Comparison of ENCODE assay signal across 9 cellular contexts in the genomic region with DNA sequence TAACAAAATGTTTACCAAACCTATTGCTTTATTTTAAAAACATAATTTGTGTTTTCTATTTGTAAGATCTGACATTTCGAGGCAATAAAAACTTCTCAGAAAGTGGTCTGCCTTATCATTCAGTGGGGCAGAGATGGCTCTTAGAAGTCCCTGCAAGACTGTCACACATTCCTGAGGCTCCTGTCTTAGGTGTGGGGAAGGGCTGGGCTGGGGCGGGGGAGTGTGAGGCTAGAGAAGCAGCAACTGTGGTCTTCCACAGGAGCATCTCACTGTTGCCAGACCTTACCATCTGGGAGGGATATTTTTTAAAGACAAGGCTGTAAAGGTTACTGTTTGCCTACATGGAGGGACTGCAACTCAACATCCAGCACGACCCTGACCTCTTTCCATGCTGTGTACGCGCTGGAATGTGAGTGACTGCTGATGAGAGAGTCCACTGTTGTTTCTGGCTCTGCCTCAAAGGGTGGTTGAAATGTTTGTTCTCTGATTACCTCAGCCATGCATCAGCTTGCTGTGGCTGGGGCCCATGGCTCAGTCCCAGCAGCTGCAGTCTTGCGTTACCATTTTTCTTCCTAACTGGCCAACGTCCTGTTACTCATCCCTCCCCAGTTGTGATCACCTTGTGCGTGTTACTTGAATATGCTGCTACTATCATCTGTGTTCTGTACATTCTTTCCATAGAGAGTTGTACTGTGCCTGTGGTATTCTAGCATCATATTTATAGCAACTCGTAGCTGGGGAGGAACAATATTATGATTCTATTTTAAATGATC. TPM values are rescaled to one million over a fixed set of nuclear protein-coding genes. Genes with fewer than 3 reads are reported as not detected.
DNase-seq lines count a peak whose midpoint lies in the region; ATAC-seq and TF ChIP-seq lines count a peak whose summit lies in the region.
"Had no signal": no experiment of that assay in that cellular context is flagged by ENCODE, and none has a peak within 500 bp of the region (broad histone marks: within the 10 kb centered on the region; RNA-seq: fewer than 3 reads in every experiment).

No MANE protein-coding gene starts in this region.

- intact Hi-C loops in Panc1 (cut with micrococcal nuclease; ENCODE audit: unreplicated experiment) (no loop called here), natural killer cell (cut with micrococcal nuclease) (no loop called here)

- no peak overlapping the region for H3K4me3 Mint-ChIP-seq in natural killer cell

- no peaks in the 10 kb centered on the region for H3K27me3 ChIP-seq in Panc1 (ENCODE audit: control insufficient read depth, insufficient read depth, low read length)
- no peaks in the 10 kb centered on the region for H3K27me3 ChIP-seq in parathyroid adenoma (ENCODE audit: control insufficient read depth, insufficient read depth, low read length)

- H3K36me3 ChIP-seq in Panc1 (ENCODE audit: control insufficient read depth, insufficient read depth, low read length) (peaks cover 8% of the 10 kb centered on the region; the same call in 1 of the 2 replicates), parathyroid adenoma (ENCODE audit: control insufficient read depth, insufficient read depth, low read length) (no peaks in the 10 kb centered on the region)

- no peaks in the 10 kb centered on the region for H3K79me2 ChIP-seq in parathyroid adenoma

- ATAC-seq in Panc1: peak; percentile 95
- no peak for ATAC-seq in HG02938 (IDR thresholded peaks at IDR 0.05; ENCODE audit: unreplicated experiment)
- no peak for ATAC-seq in natural killer cell

- POLR2A ChIA-PET in Panc1 (lab: Charles Lee): interaction anchor here (0.5 to 0.6 kb wide), 2 partner anchors 15 to 1039 kb away, joined by 3 read pairs; no protein-coding TSS in a partner anchor

- peak overlapping the region; percentile 2 for H3K4me2 ChIP-seq in parathyroid adenoma (ENCODE audit: low read length)

- BruUV-seq in Panc1 (replicated peaks; lab: Mats Ljungman, UMichigan): no TSS peak

- H3K27ac Mint-ChIP-seq in natural killer cell: no peak overlapping the region

- DNase-seq in DMS79 (lab: John Stamatoyannopoulos, UW) (peak; percentile 20), Panc1 (ENCODE audit: low read depth, low spot score) (peak; percentile 92), fibroblast of mammary gland (ENCODE audit: low read depth) (peak; percentile 98), natural killer cell (no peak), NCI-H446 treated with DMSO at 0.1 percent for 48 hours (lab: John Stamatoyannopoulos, UW) (no peak), GF-D8 (lab: John Stamatoyannopoulos, UW) (no peak)
- DNase-seq: T-helper 2 cell had no signal

- TF ChIP-seq CTCF in Panc1 (IDR thresholded peaks at IDR 0.05) (no peak), fibroblast of mammary gland (conservative IDR thresholded peaks at IDR 0.05; ENCODE audit: control insufficient read depth, insufficient read depth, low read depth, low read length) (no peak), parathyroid adenoma (IDR thresholded peaks at IDR 0.05) (no peak), natural killer cell (IDR thresholded peaks at IDR 0.05) (no peak)

- no peaks in the 10 kb centered on the region for H3K27me3 Mint-ChIP-seq in natural killer cell (ENCODE audit: low read depth in 2 of 2)

- no peak overlapping the region for H2AFZ ChIP-seq in parathyroid adenoma

- in situ Hi-C loops in Panc1 (cut with HindIII; ENCODE audit: low pct_unique_long_range_greater_than_20kb, low sequenced_read_pairs): no loop called here

- H3K4me3 ChIP-seq in Panc1 (ENCODE audit: low read depth in 2 of 2, low read length in 2 of 2) (no peak overlapping the region), fibroblast of mammary gland (ENCODE audit: control insufficient read depth, low read depth, low read length) (no peak overlapping the region), parathyroid adenoma (ENCODE audit: low read depth, low read length) (no peak overlapping the region)

- no peak overlapping the region for H3K9ac ChIP-seq in parathyroid adenoma

- H3K36me3 Mint-ChIP-seq in natural killer cell: peaks cover 29% of the 10 kb centered on the region

- H3K9me3 ChIP-seq in Panc1 (ENCODE audit: control insufficient read depth, insufficient read depth, low read depth, low read length) (no peaks in the 10 kb centered on the region), parathyroid adenoma (ENCODE audit: control insufficient read depth, low read length) (no peaks in the 10 kb centered on the region)

- H3K4me1 ChIP-seq in Panc1 (ENCODE audit: control insufficient read depth, insufficient read depth, low read length) (peaks cover 23% of the 10 kb centered on the region), parathyroid adenoma (peaks cover 5% of the 10 kb centered on the region)

- no peaks in the 10 kb centered on the region for H3K9me3 Mint-ChIP-seq in natural killer cell

- CTCF ChIA-PET in Panc1 (lab: Charles Lee): interaction anchor here (0.7 kb wide), 1 partner anchor 71 kb away, joined by 3 read pairs; no protein-coding TSS in a partner anchor

- H3K27ac ChIP-seq in Panc1 (ENCODE audit: low read length) (peak overlapping the region; percentile 68), parathyroid adenoma (peak overlapping the region; percentile 13)

- no peaks in the 10 kb centered on the region for H3K4me1 Mint-ChIP-seq in natural killer cell

RNA-seq across cellular contexts. Expression of a gene that starts 12.4 kb away (rescaled TPM):
- 23.1 TPM for total RNA-seq in Panc1 (2021; ENCODE audit: unreplicated experiment)
- polyA plus RNA-seq in Panc1 (2012; ENCODE audit: insufficient read length): 19.3 TPM
- 10 to 100 TPM; 10.5 to 11.1 (median 10.9) TPM for total RNA-seq in natural killer cell

RNA-seq across cellular contexts. Expression of a gene that starts 12.8 kb away (rescaled TPM):
- total RNA-seq in Panc1 (2021; ENCODE audit: unreplicated experiment): 23.5 TPM
- polyA plus RNA-seq in Panc1 (2012; ENCODE audit: insufficient read length): 11.8 TPM
- 10 to 100 TPM; 27.1 to 34.3 (median 32.5) TPM for total RNA-seq in natural killer cell

Comparison
In these comparisons a context has a peak if more than half of its experiments do, and no peak if none do; other contexts are left out.
1. DNase-seq: peak in DMS79 (single experiment), Panc1 (single experiment) and fibroblast of mammary gland (single experiment); none in natural killer cell (single experiment), NCI-H446 treated with DMSO at 0.1 percent for 48 hours (single experiment) and GF-D8 (single experiment).